In genomic region chr6:138944412-138944811, GRCh38 we compare ENCODE assay signal across 8 cellular contexts. TPM values are rescaled to one million over a fixed set of nuclear protein-coding genes. Genes with fewer than 3 reads are reported as not detected.
DNase-seq lines count a peak whose midpoint lies in the region; ATAC-seq and TF ChIP-seq lines count a peak whose summit lies in the region.

No MANE protein-coding gene starts in this region.

- intact Hi-C loops in PC-9 (cut with micrococcal nuclease; ENCODE audit: unreplicated experiment) = no loop called here

- H3K27me3 ChIP-seq in PC-9 (ENCODE audit: insufficient read depth, low read depth) = no peaks in the 10 kb centered on the region
- no peaks in the 10 kb centered on the region for H3K27me3 ChIP-seq in fibroblast of lung (ENCODE audit: control insufficient read depth, insufficient read depth, low read length)

- in situ Hi-C loops in ACHN (cut with HindIII; ENCODE audit: low pct_ligation_motif_present, low pct_unique_long_range_greater_than_20kb, low sequenced_read_pairs) = no loop called here

- H3K4me3 ChIP-seq in PC-9 (no peak overlapping the region), fibroblast of lung (replicated peaks in 1 of 4; ENCODE audit: control extremely low read depth in 1 of 4, insufficient read depth in 1 of 4, low read depth in 3 of 4, low read length in 4 of 4) (no peak overlapping the region)

- TF ChIP-seq CTCF in PC-9 (conservative IDR thresholded peaks at IDR 0.05) (no peak), fibroblast of lung (conservative IDR thresholded peaks at IDR 0.05 in 1 of 2, IDR thresholded peaks at IDR 0.05 in 1 of 2; ENCODE audit: low read depth in 1 of 2, low read length in 2 of 2) (no peak)

- DNase-seq in ACHN (peak; percentile 45), PC-9 (peak; percentile 9 to 64), fibroblast of lung (ENCODE audit: low read depth in 2 of 2) (peak; percentile 58 to 78), NCI-H1694 (lab: John Stamatoyannopoulos, UW) (no peak), mucosa of gallbladder (ENCODE audit: low spot score) (no peak)

- ATAC-seq in GM18907 (IDR thresholded peaks at IDR 0.05; ENCODE audit: unreplicated experiment) = peak; percentile 80
- ATAC-seq in HG02571 (IDR thresholded peaks at IDR 0.05; ENCODE audit: unreplicated experiment) = no peak
- ATAC-seq in HG02763 (IDR thresholded peaks at IDR 0.05; ENCODE audit: unreplicated experiment) = no peak

- H3K9ac ChIP-seq in fibroblast of lung (ENCODE audit: insufficient read depth, low read length) = no peak overlapping the region

- no peak overlapping the region for H2AFZ ChIP-seq in PC-9
- no peak overlapping the region for H2AFZ ChIP-seq in fibroblast of lung (ENCODE audit: low read length)

- peaks cover 42% of the 10 kb centered on the region for H3K36me3 ChIP-seq in PC-9 (ENCODE audit: low read depth)
- peaks cover 2% of the 10 kb centered on the region for H3K36me3 ChIP-seq in fibroblast of lung (ENCODE audit: control insufficient read depth, insufficient read depth, low read length)

- no peaks in the 10 kb centered on the region for H3K9me2 ChIP-seq in PC-9 (ENCODE audit: insufficient read depth)

- CTCF ChIA-PET in PC-9 (lab: Charles Lee) = no interaction called here

- H3K4me2 ChIP-seq in PC-9 (peak overlapping the region; percentile 21), fibroblast of lung (ENCODE audit: extremely low read depth, insufficient read depth, low read length) (no peak overlapping the region)

- H3K79me2 ChIP-seq in PC-9 (ENCODE audit: low read depth) = peaks cover 22% of the 10 kb centered on the region
- no peaks in the 10 kb centered on the region for H3K79me2 ChIP-seq in fibroblast of lung (ENCODE audit: control insufficient read depth, insufficient read depth, low read length)

- H4K20me1 ChIP-seq in PC-9 (ENCODE audit: insufficient read depth) (no peaks in the 10 kb centered on the region), fibroblast of lung (ENCODE audit: control insufficient read depth, extremely low read depth, insufficient read depth, low read length) (no peaks in the 10 kb centered on the region)

- peaks cover 24% of the 10 kb centered on the region for H3K4me1 ChIP-seq in PC-9 (replicated peaks; ENCODE audit: insufficient read depth)
- peaks cover 2% of the 10 kb centered on the region for H3K4me1 ChIP-seq in fibroblast of lung (ENCODE audit: control insufficient read depth, extremely low read depth, insufficient read depth, low read length)

- H3F3A ChIP-seq in PC-9 (ENCODE audit: insufficient read depth, low read depth) = peaks cover 12% of the 10 kb centered on the region; the same call in 1 of the 2 replicates

- peaks cover 9% of the 10 kb centered on the region; the same call in 1 of the 2 replicates for H3K9me3 ChIP-seq in PC-9 (ENCODE audit: insufficient read depth, low read depth)
- no peaks in the 10 kb centered on the region for H3K9me3 ChIP-seq in fibroblast of lung (ENCODE audit: control insufficient read depth, insufficient read depth, low read depth, low read length)

- no TSS peak for BruUV-seq in PC-9 (replicated peaks; lab: Mats Ljungman, UMichigan)

- H3K27ac ChIP-seq in PC-9 = peak overlapping the region; percentile 70
- no peak overlapping the region for H3K27ac ChIP-seq in fibroblast of lung (ENCODE audit: insufficient read depth, low read length)

- POLR2A ChIA-PET in PC-9 (lab: Charles Lee; ENCODE audit: unreplicated experiment) = no interaction called here

RNA-seq across cellular contexts. Expression of gene REPS1, which starts 43.6 kb away (rescaled TPM):
- 32.0 and 39.6 TPM in 2 replicates for total RNA-seq in PC-9 (2021)
- 21.3 and 28.2 TPM in 2 replicates for total RNA-seq in fibroblast of lung
- polyA plus RNA-seq in fibroblast of lung = 27.8 and 33.1 TPM in 2 replicates
- 17.0 and 20.1 TPM in 2 replicates for polyA plus RNA-seq in fibroblast of lung (2012)
- 6.3 and 15.6 TPM in 2 replicates for polyA minus RNA-seq in fibroblast of lung (ENCODE audit: low replicate concordance)
- total RNA-seq in mucosa of gallbladder = 36.7 TPM

Comparison
In these comparisons a context has a peak if more than half of its experiments do, and no peak if none do; other contexts are left out.
1. DNase-seq: peak in ACHN (single experiment), PC-9 (2 of 2) and fibroblast of lung (2 of 2); none in NCI-H1694 (single experiment) and mucosa of gallbladder (single experiment).